12 cellular contexts compared by ENCODE assay signal in genomic region chr4:121421594-121421993, GRCh38. TPM values are rescaled to one million over a fixed set of nuclear protein-coding genes. Genes with fewer than 3 reads are reported as not detected.
DNase-seq lines count a peak whose midpoint lies in the region; TF ChIP-seq lines count a peak whose summit lies in the region.
"Had no signal": no experiment of that assay in that cellular context is flagged by ENCODE, and none has a peak within 500 bp of the region (broad histone marks: within the 10 kb centered on the region; RNA-seq: fewer than 3 reads in every experiment).

No MANE protein-coding gene starts in this region.

- TF ChIP-seq CTCF in 22Rv1 (IDR thresholded peaks at IDR 0.05) = peak; percentile 55
- peak; percentile 20 for TF ChIP-seq CTCF in GM10248 (IDR thresholded peaks at IDR 0.05; ENCODE audit: control extremely low read depth, extremely low read depth, low read depth, missing control alignments)
- TF ChIP-seq CTCF in fibroblast of the aortic adventitia (IDR thresholded peaks at IDR 0.05; ENCODE audit: insufficient read depth, low read length) = no peak

- POLR2A ChIA-PET in GM10248 (lab: Yijun Ruan, JAX) = no interaction called here

- H3K27me3 ChIP-seq in NT2/D1 (ENCODE audit: insufficient read depth, insufficient read length) (no peaks in the 10 kb centered on the region), Karpas-422 (ENCODE audit: low read length) (no peaks in the 10 kb centered on the region)
- H3K27me3 ChIP-seq: tibial artery had no signal

- H3K27ac ChIP-seq in 22Rv1 (no peak overlapping the region), Karpas-422 (ENCODE audit: low read length) (no peak overlapping the region)
- H3K27ac ChIP-seq: tibial artery had no signal

- H3K9ac ChIP-seq in NT2/D1 (ENCODE audit: insufficient read length, low read depth) (no peak overlapping the region), Karpas-422 (ENCODE audit: low read length) (no peak overlapping the region)

- H3K4me3 ChIP-seq in NT2/D1 (ENCODE audit: insufficient read length, low read depth) (no peak overlapping the region), fibroblast of the aortic adventitia (ENCODE audit: low read depth, low read length) (no peak overlapping the region), Karpas-422 (ENCODE audit: low read length) (no peak overlapping the region)
- H3K4me3 ChIP-seq: tibial artery had no signal

- H3K9me3 ChIP-seq in NT2/D1 (ENCODE audit: insufficient read depth, low read length) (no peaks in the 10 kb centered on the region), Karpas-422 (ENCODE audit: low read length) (no peaks in the 10 kb centered on the region)
- H3K9me3 ChIP-seq: tibial artery had no signal

- H3K4me1 ChIP-seq in NT2/D1 (ENCODE audit: insufficient read depth, insufficient read length) = no peaks in the 10 kb centered on the region
- H3K4me1 ChIP-seq in Karpas-422 (ENCODE audit: low read length) = no peaks in the 10 kb centered on the region
- H3K4me1 ChIP-seq: tibial artery had no signal

- no peaks in the 10 kb centered on the region for H3K36me3 ChIP-seq in NT2/D1 (ENCODE audit: insufficient read depth, insufficient read length, low read length)
- no peaks in the 10 kb centered on the region for H3K36me3 ChIP-seq in Karpas-422 (ENCODE audit: insufficient read depth, low read length)
- H3K36me3 ChIP-seq: tibial artery had no signal

- no peak overlapping the region for H2AFZ ChIP-seq in Karpas-422 (ENCODE audit: low read length)

- CTCF ChIA-PET in GM10248 (lab: Yijun Ruan, JAX) = interaction anchor here (1.0 kb wide), 1 partner anchor 33 kb away, joined by 3 read pairs; no protein-coding TSS in a partner anchor

- H4K20me1 ChIP-seq in Karpas-422 (ENCODE audit: insufficient read depth, low read depth, low read length) = no peaks in the 10 kb centered on the region

- H3K9me2 ChIP-seq in Karpas-422 (replicated peaks; ENCODE audit: insufficient read depth, low read length) = no peaks in the 10 kb centered on the region

- no peak overlapping the region for H3K4me2 ChIP-seq in Karpas-422 (ENCODE audit: low read depth, low read length, poor library complexity, severe bottlenecking)

- H3K79me2 ChIP-seq in Karpas-422 (ENCODE audit: low read length) = no peaks in the 10 kb centered on the region

- DNase-seq in GM10248 (ENCODE audit: extremely low spot score) (no peak), NT2/D1 (ENCODE audit: low read depth, low spot score) (peak; percentile 9), fibroblast of the aortic adventitia (ENCODE audit: low read depth) (peak; percentile 8), ecto neural progenitor cell (ENCODE audit: low spot score) (no peak), Karpas-422 (no peak), foreskin melanocyte (no peak)
- no peak for DNase-seq in activated effector memory CD4-positive, alpha-beta T cell treated with Interleukin-2 at 50 U/mL for 16 hours
- DNase-seq: hypothalamus, IMR-90, naive B cell, tibial artery had no signal

RNA-seq across cellular contexts. Expression of gene QRFPR, which starts 40.8 kb away (rescaled TPM):
- total RNA-seq in fibroblast of the aortic adventitia (ENCODE audit: low replicate concordance) = not detected in 2 replicates
- not detected in 2 replicates for total RNA-seq in Karpas-422 (2014; rRNA removed; shearing (Covaris generic); ENCODE audit: low replicate concordance)
- total RNA-seq: IMR-90 had no signal

Comparison
In these comparisons a context has a peak if more than half of its experiments do, and no peak if none do; other contexts are left out.
1. DNase-seq: peak in NT2/D1 (single experiment) and fibroblast of the aortic adventitia (single experiment); none in GM10248 (single experiment), ecto neural progenitor cell (single experiment), activated effector memory CD4-positive, alpha-beta T cell treated with Interleukin-2 at 50 U/mL for 16 hours (single experiment), Karpas-422 (single experiment) and foreskin melanocyte (single experiment).